ENCODE assay signal across 1 cellular context in the genomic region with DNA sequence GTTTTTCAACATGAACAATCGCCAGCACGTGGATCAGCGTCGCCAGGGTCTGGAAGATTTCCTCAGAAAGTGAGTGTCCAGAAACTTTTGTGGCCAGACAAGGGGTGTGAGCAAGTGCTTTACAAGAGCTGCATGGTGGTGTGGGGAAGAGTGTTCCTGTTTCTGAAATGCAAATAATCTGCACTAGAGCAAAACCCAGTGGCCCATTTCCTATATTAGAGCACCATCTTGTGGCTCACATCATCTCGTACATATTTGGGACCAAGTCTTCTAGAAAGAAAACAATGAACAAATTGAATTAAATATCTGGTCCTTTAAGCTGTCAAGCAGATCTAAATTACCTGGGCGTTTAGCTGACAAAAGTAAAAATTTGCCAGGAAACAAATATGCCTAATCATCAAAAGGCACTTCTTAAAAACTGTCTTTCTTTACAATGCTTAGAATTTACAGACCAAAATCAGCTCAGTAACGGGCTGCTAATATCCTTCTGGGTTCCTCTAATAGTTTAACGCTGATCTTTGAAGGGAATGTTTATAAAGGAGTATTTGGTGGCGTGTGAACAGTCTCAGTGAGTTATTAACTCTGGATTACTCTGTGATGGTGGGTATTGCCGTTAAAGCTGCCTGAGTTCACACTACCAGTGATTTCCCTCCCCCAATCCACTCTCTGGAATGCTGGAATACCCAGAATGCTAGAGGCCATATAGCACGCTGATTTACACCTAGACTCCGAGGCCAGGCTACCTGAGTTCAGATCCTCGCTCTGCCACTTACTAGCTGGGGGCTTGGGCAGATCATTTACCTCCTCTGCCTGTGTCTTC.
TF ChIP-seq lines count a peak whose summit lies in the region.

No MANE protein-coding gene starts in this region.

TF ChIP-seq in HepG2, 621 proteins besides CTCF, POLR2A, EP300 and RAD21 (continued from another document and continues in another):
- TF ChIP-seq, protein P1, sequence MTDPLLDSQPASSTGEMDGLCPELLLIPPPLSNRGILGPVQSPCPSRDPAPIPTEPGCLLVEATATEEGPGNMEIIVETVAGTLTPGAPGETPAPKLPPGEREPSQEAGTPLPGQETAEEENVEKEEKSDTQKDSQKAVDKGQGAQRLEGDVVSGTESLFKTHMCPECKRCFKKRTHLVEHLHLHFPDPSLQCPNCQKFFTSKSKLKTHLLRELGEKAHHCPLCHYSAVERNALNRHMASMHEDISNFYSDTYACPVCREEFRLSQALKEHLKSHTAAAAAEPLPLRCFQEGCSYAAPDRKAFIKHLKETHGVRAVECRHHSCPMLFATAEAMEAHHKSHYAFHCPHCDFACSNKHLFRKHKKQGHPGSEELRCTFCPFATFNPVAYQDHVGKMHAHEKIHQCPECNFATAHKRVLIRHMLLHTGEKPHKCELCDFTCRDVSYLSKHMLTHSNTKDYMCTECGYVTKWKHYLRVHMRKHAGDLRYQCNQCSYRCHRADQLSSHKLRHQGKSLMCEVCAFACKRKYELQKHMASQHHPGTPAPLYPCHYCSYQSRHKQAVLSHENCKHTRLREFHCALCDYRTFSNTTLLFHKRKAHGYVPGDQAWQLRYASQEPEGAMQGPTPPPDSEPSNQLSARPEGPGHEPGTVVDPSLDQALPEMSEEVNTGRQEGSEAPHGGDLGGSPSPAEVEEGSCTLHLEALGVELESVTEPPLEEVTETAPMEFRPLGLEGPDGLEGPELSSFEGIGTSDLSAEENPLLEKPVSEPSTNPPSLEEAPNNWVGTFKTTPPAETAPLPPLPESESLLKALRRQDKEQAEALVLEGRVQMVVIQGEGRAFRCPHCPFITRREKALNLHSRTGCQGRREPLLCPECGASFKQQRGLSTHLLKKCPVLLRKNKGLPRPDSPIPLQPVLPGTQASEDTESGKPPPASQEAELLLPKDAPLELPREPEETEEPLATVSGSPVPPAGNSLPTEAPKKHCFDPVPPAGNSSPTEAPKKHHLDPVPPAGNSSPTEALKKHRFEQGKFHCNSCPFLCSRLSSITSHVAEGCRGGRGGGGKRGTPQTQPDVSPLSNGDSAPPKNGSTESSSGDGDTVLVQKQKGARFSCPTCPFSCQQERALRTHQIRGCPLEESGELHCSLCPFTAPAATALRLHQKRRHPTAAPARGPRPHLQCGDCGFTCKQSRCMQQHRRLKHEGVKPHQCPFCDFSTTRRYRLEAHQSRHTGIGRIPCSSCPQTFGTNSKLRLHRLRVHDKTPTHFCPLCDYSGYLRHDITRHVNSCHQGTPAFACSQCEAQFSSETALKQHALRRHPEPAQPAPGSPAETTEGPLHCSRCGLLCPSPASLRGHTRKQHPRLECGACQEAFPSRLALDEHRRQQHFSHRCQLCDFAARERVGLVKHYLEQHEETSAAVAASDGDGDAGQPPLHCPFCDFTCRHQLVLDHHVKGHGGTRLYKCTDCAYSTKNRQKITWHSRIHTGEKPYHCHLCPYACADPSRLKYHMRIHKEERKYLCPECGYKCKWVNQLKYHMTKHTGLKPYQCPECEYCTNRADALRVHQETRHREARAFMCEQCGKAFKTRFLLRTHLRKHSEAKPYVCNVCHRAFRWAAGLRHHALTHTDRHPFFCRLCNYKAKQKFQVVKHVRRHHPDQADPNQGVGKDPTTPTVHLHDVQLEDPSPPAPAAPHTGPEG (CRISPR knock-in tag; IDR thresholded peaks at IDR 0.05): no peak
- TF ChIP-seq, protein P2, sequence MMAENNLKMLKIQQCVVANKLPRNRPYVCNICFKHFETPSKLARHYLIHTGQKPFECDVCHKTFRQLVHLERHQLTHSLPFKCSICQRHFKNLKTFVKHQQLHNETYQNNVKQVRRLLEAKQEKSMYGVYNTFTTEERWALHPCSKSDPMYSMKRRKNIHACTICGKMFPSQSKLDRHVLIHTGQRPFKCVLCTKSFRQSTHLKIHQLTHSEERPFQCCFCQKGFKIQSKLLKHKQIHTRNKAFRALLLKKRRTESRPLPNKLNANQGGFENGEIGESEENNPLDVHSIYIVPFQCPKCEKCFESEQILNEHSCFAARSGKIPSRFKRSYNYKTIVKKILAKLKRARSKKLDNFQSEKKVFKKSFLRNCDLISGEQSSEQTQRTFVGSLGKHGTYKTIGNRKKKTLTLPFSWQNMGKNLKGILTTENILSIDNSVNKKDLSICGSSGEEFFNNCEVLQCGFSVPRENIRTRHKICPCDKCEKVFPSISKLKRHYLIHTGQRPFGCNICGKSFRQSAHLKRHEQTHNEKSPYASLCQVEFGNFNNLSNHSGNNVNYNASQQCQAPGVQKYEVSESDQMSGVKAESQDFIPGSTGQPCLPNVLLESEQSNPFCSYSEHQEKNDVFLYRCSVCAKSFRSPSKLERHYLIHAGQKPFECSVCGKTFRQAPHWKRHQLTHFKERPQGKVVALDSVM (CRISPR knock-in tag; IDR thresholded peaks at IDR 0.05): no peak
- TF ChIP-seq GATA4 (IDR thresholded peaks at IDR 0.05; ENCODE audit: borderline replicate concordance, low read depth) (no peak), ATF1 (CRISPR knock-in tag; IDR thresholded peaks at IDR 0.05) (no peak), SOX13 (IDR thresholded peaks at IDR 0.05) (no peak), SOX13 (CRISPR knock-in tag; conservative IDR thresholded peaks at IDR 0.05 in 1 of 2, IDR thresholded peaks at IDR 0.05 in 1 of 2) (0 out of 4 replicates have a peak, but pooled peaks of 1 of the 2 experiments have one; percentile 9), ZNF550 (CRISPR knock-in tag; IDR thresholded peaks at IDR 0.05; ENCODE audit: borderline replicate concordance) (no peak), ONECUT2 (CRISPR knock-in tag; IDR thresholded peaks at IDR 0.05) (no peak), ZNF44 (CRISPR knock-in tag; IDR thresholded peaks at IDR 0.05) (no peak), IRF2 (CRISPR knock-in tag; IDR thresholded peaks at IDR 0.05) (0 out of 2 replicates have a peak, but pooled peaks have one; percentile 29), SNAPC2 (CRISPR knock-in tag; IDR thresholded peaks at IDR 0.05) (no peak), KDM3A (CRISPR knock-in tag; IDR thresholded peaks at IDR 0.05; ENCODE audit: low read depth) (0 out of 2 replicates have a peak, but pooled peaks have one; percentile 32), KAT7 (CRISPR knock-in tag; IDR thresholded peaks at IDR 0.05; ENCODE audit: borderline replicate concordance) (0 out of 2 replicates have a peak, but pooled peaks have one; percentile 57), SMC3 (IDR thresholded peaks at IDR 0.05; ENCODE audit: low read length) (peak; percentile 88), ZNF234 (CRISPR knock-in tag; conservative IDR thresholded peaks at IDR 0.05) (no peak), RXRB (CRISPR knock-in tag; IDR thresholded peaks at IDR 0.05; ENCODE audit: borderline replicate concordance) (peak; percentile 34; the same call in 1 of the 2 replicates), ZNF292 (CRISPR knock-in tag; IDR thresholded peaks at IDR 0.05; ENCODE audit: borderline replicate concordance, low read depth) (no peak), ARNTL (CRISPR knock-in tag; IDR thresholded peaks at IDR 0.05) (no peak), FOXJ3 (CRISPR knock-in tag; IDR thresholded peaks at IDR 0.05; ENCODE audit: borderline replicate concordance) (peak; percentile 19; the same call in 1 of the 2 replicates), ELF3 (CRISPR knock-in tag; IDR thresholded peaks at IDR 0.05) (peak; percentile 30; the same call in 1 of the 2 replicates), TARDBP (CRISPR knock-in tag; IDR thresholded peaks at IDR 0.05) (peak; percentile 42; the same call in 1 of the 2 replicates), KDM6A (CRISPR knock-in tag; IDR thresholded peaks at IDR 0.05; ENCODE audit: low read depth) (no peak), ZZZ3 (CRISPR knock-in tag; IDR thresholded peaks at IDR 0.05; ENCODE audit: borderline replicate concordance) (no peak), SCMH1 (CRISPR knock-in tag; IDR thresholded peaks at IDR 0.05; ENCODE audit: borderline replicate concordance) (no peak), CBX1 (IDR thresholded peaks at IDR 0.05; ENCODE audit: low read depth) (no peak), THAP11 (CRISPR knock-in tag; IDR thresholded peaks at IDR 0.05) (0 out of 2 replicates have a peak, but pooled peaks have one; percentile 32), TAF15 (IDR thresholded peaks at IDR 0.05; ENCODE audit: low read depth, low read length, poor library complexity, severe bottlenecking) (no peak), STAG1 (CRISPR knock-in tag; IDR thresholded peaks at IDR 0.05) (peak; percentile 93), MAFF (IDR thresholded peaks at IDR 0.05; ENCODE audit: low read depth, low read length) (peak; percentile 79), MED1 (CRISPR knock-in tag; IDR thresholded peaks at IDR 0.05) (0 out of 2 replicates have a peak, but pooled peaks have one; percentile 34), TGIF2 (CRISPR knock-in tag; IDR thresholded peaks at IDR 0.05) (no peak)
- TF ChIP-seq, protein P3, sequence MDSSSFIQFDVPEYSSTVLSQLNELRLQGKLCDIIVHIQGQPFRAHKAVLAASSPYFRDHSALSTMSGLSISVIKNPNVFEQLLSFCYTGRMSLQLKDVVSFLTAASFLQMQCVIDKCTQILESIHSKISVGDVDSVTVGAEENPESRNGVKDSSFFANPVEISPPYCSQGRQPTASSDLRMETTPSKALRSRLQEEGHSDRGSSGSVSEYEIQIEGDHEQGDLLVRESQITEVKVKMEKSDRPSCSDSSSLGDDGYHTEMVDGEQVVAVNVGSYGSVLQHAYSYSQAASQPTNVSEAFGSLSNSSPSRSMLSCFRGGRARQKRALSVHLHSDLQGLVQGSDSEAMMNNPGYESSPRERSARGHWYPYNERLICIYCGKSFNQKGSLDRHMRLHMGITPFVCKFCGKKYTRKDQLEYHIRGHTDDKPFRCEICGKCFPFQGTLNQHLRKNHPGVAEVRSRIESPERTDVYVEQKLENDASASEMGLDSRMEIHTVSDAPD (CRISPR knock-in tag; IDR thresholded peaks at IDR 0.05): no peak
- TF ChIP-seq, protein P4, sequence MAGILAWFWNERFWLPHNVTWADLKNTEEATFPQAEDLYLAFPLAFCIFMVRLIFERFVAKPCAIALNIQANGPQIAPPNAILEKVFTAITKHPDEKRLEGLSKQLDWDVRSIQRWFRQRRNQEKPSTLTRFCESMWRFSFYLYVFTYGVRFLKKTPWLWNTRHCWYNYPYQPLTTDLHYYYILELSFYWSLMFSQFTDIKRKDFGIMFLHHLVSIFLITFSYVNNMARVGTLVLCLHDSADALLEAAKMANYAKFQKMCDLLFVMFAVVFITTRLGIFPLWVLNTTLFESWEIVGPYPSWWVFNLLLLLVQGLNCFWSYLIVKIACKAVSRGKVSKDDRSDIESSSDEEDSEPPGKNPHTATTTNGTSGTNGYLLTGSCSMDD (CRISPR knock-in tag; IDR thresholded peaks at IDR 0.05): no peak
- TF ChIP-seq, protein P5, sequence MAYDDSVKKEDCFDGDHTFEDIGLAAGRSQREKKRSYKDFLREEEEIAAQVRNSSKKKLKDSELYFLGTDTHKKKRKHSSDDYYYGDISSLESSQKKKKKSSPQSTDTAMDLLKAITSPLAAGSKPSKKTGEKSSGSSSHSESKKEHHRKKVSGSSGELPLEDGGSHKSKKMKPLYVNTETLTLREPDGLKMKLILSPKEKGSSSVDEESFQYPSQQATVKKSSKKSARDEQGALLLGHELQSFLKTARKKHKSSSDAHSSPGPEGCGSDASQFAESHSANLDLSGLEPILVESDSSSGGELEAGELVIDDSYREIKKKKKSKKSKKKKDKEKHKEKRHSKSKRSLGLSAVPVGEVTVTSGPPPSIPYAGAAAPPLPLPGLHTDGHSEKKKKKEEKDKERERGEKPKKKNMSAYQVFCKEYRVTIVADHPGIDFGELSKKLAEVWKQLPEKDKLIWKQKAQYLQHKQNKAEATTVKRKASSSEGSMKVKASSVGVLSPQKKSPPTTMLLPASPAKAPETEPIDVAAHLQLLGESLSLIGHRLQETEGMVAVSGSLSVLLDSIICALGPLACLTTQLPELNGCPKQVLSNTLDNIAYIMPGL (CRISPR knock-in tag; IDR thresholded peaks at IDR 0.05; ENCODE audit: borderline replicate concordance in 1 of 2, low read depth in 1 of 2): peak in 1 of 2 experiments; percentile 49; a peak in 1 of 4 replicates
- TF ChIP-seq, protein P6, sequence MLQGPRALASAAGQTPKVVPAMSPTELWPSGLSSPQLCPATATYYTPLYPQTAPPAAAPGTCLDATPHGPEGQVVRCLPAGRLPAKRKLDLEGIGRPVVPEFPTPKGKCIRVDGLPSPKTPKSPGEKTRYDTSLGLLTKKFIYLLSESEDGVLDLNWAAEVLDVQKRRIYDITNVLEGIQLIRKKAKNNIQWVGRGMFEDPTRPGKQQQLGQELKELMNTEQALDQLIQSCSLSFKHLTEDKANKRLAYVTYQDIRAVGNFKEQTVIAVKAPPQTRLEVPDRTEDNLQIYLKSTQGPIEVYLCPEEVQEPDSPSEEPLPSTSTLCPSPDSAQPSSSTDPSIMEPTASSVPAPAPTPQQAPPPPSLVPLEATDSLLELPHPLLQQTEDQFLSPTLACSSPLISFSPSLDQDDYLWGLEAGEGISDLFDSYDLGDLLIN (CRISPR knock-in tag; IDR thresholded peaks at IDR 0.05; ENCODE audit: borderline replicate concordance): no peak
- TF ChIP-seq, protein P7, sequence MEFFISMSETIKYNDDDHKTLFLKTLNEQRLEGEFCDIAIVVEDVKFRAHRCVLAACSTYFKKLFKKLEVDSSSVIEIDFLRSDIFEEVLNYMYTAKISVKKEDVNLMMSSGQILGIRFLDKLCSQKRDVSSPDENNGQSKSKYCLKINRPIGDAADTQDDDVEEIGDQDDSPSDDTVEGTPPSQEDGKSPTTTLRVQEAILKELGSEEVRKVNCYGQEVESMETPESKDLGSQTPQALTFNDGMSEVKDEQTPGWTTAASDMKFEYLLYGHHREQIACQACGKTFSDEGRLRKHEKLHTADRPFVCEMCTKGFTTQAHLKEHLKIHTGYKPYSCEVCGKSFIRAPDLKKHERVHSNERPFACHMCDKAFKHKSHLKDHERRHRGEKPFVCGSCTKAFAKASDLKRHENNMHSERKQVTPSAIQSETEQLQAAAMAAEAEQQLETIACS (CRISPR knock-in tag; IDR thresholded peaks at IDR 0.05): 0 out of 2 replicates have a peak, but pooled peaks have one; percentile 29
- TF ChIP-seq, protein P8, sequence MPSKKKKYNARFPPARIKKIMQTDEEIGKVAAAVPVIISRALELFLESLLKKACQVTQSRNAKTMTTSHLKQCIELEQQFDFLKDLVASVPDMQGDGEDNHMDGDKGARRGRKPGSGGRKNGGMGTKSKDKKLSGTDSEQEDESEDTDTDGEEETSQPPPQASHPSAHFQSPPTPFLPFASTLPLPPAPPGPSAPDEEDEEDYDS (CRISPR knock-in tag; IDR thresholded peaks at IDR 0.05): no peak; the same call in 1 of the 2 replicates
- TF ChIP-seq, protein P9, sequence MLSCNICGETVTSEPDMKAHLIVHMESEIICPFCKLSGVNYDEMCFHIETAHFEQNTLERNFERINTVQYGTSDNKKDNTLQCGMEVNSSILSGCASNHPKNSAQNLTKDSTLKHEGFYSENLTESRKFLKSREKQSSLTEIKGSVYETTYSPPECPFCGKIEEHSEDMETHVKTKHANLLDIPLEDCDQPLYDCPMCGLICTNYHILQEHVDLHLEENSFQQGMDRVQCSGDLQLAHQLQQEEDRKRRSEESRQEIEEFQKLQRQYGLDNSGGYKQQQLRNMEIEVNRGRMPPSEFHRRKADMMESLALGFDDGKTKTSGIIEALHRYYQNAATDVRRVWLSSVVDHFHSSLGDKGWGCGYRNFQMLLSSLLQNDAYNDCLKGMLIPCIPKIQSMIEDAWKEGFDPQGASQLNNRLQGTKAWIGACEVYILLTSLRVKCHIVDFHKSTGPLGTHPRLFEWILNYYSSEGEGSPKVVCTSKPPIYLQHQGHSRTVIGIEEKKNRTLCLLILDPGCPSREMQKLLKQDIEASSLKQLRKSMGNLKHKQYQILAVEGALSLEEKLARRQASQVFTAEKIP (CRISPR knock-in tag; IDR thresholded peaks at IDR 0.05; ENCODE audit: borderline replicate concordance): no peak
